In the genomic region with DNA sequence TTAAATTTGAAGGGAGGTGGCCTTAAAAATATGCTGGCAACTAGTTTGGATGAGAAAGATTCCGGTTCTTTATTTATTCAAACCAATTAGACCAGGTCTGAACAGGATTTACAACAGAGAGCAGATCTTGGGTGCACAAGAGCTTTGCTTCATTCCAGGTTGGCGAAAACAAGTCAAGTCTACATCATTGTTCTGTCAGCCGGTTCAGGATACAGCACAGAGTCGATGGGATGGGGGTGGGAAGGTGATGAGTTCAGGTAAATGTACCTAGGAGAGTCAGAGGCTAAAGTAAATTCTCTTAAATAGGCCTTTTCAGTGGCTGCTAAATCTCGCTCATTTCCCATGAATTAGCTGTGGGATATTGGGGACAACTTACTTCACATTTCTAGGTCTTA, we compare ENCODE assay signal across 8 cellular contexts. TPM values are rescaled to one million over a fixed set of nuclear protein-coding genes. Genes with fewer than 3 reads are reported as not detected.
DNase-seq lines count a peak whose midpoint lies in the region; ATAC-seq and TF ChIP-seq lines count a peak whose summit lies in the region.

No MANE protein-coding gene starts in this region.

- TF ChIP-seq CTCF in heart left ventricle (IDR thresholded peaks at IDR 0.05) (no peak), adrenal gland (IDR thresholded peaks at IDR 0.05) (no peak), lower lobe of right lung (IDR thresholded peaks at IDR 0.05) (no peak), uterus (IDR thresholded peaks at IDR 0.05) (no peak)

- no peaks in the 10 kb centered on the region for H3K27me3 ChIP-seq in heart left ventricle
- no peaks in the 10 kb centered on the region for H3K27me3 ChIP-seq in adrenal gland
- no peaks in the 10 kb centered on the region for H3K27me3 ChIP-seq in lower lobe of right lung (ENCODE audit: low read depth)
- no peaks in the 10 kb centered on the region for H3K27me3 ChIP-seq in uterus

- H3K4me3 ChIP-seq in heart left ventricle = peak overlapping the region; percentile 61 to 93 (median 82)
- peak overlapping the region in 3 of 4 donors; percentile 51 to 98 (median 93) for H3K4me3 ChIP-seq in adrenal gland
- peak overlapping the region; percentile 79 for H3K4me3 ChIP-seq in lower lobe of right lung
- H3K4me3 ChIP-seq in uterus = peak overlapping the region; percentile 62 to 78

- ATAC-seq in heart left ventricle = no peak
- ATAC-seq in left cardiac atrium = no peak
- no peak for ATAC-seq in lower lobe of right lung
- no peak for ATAC-seq in GM21717 (IDR thresholded peaks at IDR 0.05; ENCODE audit: unreplicated experiment)
- no peak for ATAC-seq in GM21381 (IDR thresholded peaks at IDR 0.05; ENCODE audit: unreplicated experiment)

- H3K9me3 ChIP-seq in heart left ventricle (no peaks in the 10 kb centered on the region), adrenal gland (replicated peaks in 1 of 3) (no peaks in the 10 kb centered on the region), lower lobe of right lung (no peaks in the 10 kb centered on the region), uterus (no peaks in the 10 kb centered on the region)

- intact Hi-C loops in heart left ventricle (cut with DNase I) = loop anchor here in 7 of 10 donors (2.0 to 10.0 kb wide), 15 partner anchors 42 to 542 kb away; a partner anchor contains a TSS
- intact Hi-C loops in left cardiac atrium (cut with DNase I) = loop anchor here (5.0 to 10.0 kb wide), 4 partner anchors 105 to 148 kb away; no protein-coding TSS in a partner anchor
- intact Hi-C loops in adrenal gland (cut with DNase I) = loop anchor here (5.0 to 10.0 kb wide), 2 partner anchors 125 to 148 kb away; no protein-coding TSS in a partner anchor
- intact Hi-C loops in lower lobe of right lung (cut with DNase I) = loop anchor here (10.0 kb wide), 1 partner anchor 145 kb away; no protein-coding TSS in a partner anchor
- intact Hi-C loops in uterus (cut with DNase I; ENCODE audit: low total_unique reads) = loop anchor here (10.0 kb wide), 1 partner anchor 145 kb away; no protein-coding TSS in a partner anchor

- peak overlapping the region in 10 of 12 donors; percentile 82 to 97 (median 94) for H3K27ac ChIP-seq in heart left ventricle
- peak overlapping the region in 4 of 5 donors; percentile 18 to 99 (median 93) for H3K27ac ChIP-seq in adrenal gland
- H3K27ac ChIP-seq in lower lobe of right lung = peak overlapping the region; percentile 97
- peak overlapping the region; percentile 95 to 96 for H3K27ac ChIP-seq in uterus

- peaks cover 0 to 57% (median 37%) of the 10 kb centered on the region in 12 donors for H3K4me1 ChIP-seq in heart left ventricle
- peaks cover 18 to 44% of the 10 kb centered on the region in 2 donors for H3K4me1 ChIP-seq in adrenal gland (replicated peaks in 1 of 2)
- H3K4me1 ChIP-seq in lower lobe of right lung = peaks cover 50% of the 10 kb centered on the region
- peaks cover 0 to 17% of the 10 kb centered on the region in 2 donors for H3K4me1 ChIP-seq in uterus

- no peak for TF ChIP-seq POLR2A in heart left ventricle (IDR thresholded peaks at IDR 0.05)
- TF ChIP-seq POLR2A in adrenal gland (IDR thresholded peaks at IDR 0.05) = no peak
- TF ChIP-seq POLR2A in uterus (IDR thresholded peaks at IDR 0.05) = no peak

- H3K36me3 ChIP-seq in heart left ventricle = no peaks in the 10 kb centered on the region
- no peaks in the 10 kb centered on the region for H3K36me3 ChIP-seq in adrenal gland (replicated peaks in 1 of 2)
- no peaks in the 10 kb centered on the region for H3K36me3 ChIP-seq in lower lobe of right lung
- H3K36me3 ChIP-seq in uterus = no peaks in the 10 kb centered on the region

- 41 to 51% (median 47%) methylated on average over 5 of the region's 5 CpGs for WGBS in heart left ventricle, 4 donors
- WGBS in adrenal gland, 4 donors = 42 to 54% (median 48%) methylated on average over 5 of the region's 5 CpGs

- DNase-seq in heart left ventricle (no peak), left cardiac atrium (no peak), adrenal gland (no peak), lower lobe of right lung (no peak), uterus (no peak), NCI-H226 (no peak)

RNA-seq across cellular contexts. Expression of a gene that starts 0.9 kb away (rescaled TPM):
- total RNA-seq in heart left ventricle (10 to 100 TPM in 4 of 9 donors, 1 to 10 TPM in 5; 7.5 to 17.3 (median 9.9) TPM), left cardiac atrium (10 to 100 TPM; 12.1 to 16.9 TPM), adrenal gland (10 to 100 TPM in 7 of 8 donors, 1 to 10 TPM in 1; 7.5 to 21.4 (median 17.3) TPM), lower lobe of right lung (43.9 TPM), uterus (10 to 100 TPM; 27.9 to 38.2 (median 29.4) TPM)
- polyA plus RNA-seq in heart left ventricle (1 to 10 TPM; 4.6 to 6.7 TPM), adrenal gland (10 to 100 TPM; 11.0 to 12.7 (median 11.7) TPM)
